ENCODE assay signal across 13 cellular contexts in the genomic region with DNA sequence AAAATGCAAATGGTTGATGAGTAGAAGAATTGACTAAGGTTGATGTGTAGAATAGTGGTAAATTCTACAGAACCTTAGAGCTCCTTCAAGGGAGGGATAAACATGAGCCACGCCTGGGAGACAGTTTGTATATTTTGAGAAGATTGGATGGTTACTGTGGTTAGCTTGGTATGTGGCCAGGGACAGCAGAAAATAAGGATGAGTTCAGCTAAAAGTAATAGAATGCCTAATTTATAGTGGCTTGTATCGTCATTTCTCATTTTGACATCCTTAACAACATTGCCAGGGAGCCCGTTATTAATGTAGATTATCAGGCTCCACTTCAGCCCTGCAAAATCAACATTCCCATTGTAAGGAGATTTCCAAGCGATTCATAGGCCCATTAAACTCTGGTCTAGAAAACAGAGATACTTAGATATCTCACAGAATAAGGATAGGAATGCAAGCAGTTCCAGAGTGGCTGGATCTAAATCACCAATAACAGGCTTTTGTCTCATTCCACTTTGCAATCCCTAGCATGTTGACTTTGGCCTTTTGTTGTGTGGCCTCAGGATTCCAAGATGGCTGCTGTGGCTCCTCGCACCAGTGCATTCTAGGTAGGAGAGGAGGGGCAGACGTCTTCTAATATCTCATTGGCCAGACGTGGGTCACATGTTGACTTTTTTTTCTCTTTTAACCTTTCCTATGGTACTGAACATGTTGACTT. TPM values are rescaled to one million over a fixed set of nuclear protein-coding genes. Genes with fewer than 3 reads are reported as not detected.
DNase-seq lines count a peak whose midpoint lies in the region; ATAC-seq and TF ChIP-seq lines count a peak whose summit lies in the region.
"Had no signal": no experiment of that assay in that cellular context is flagged by ENCODE, and none has a peak within 500 bp of the region (broad histone marks: within the 10 kb centered on the region; RNA-seq: fewer than 3 reads in every experiment).

No MANE protein-coding gene starts in this region.

- H3K36me3 ChIP-seq in PC-3 (ENCODE audit: low read depth, low read length), result no peaks in the 10 kb centered on the region
- H3K36me3 ChIP-seq in urinary bladder (ENCODE audit: insufficient read depth), result no peaks in the 10 kb centered on the region
- H3K36me3 ChIP-seq in WERI-Rb-1, result no peaks in the 10 kb centered on the region; the same call in 1 of the 2 replicates
- H3K36me3 ChIP-seq in colonic mucosa, result no peaks in the 10 kb centered on the region
- H3K36me3 ChIP-seq: left ventricle myocardium inferior, prostate gland had no signal

- H3K4me3 ChIP-seq in PC-3 (ENCODE audit: low read length) (no peak overlapping the region), urinary bladder (ENCODE audit: low read depth, low read length) (no peak overlapping the region), WERI-Rb-1 (ENCODE audit: low read depth, low read length) (no peak overlapping the region), colonic mucosa (no peak overlapping the region)
- H3K4me3 ChIP-seq: GM23248, left ventricle myocardium inferior, prostate gland had no signal

- H3K4me3 Mint-ChIP-seq in activated naive CD4-positive, alpha-beta T cell treated with anti-CD3 and anti-CD28 coated beads, Interleukin-2, amount 50 U/mL, for 24 hours, result no peak overlapping the region
- H3K4me3 Mint-ChIP-seq in activated naive CD4-positive, alpha-beta T cell treated with anti-CD3 and anti-CD28 coated beads for 36 hours, result no peak overlapping the region

- no TSS peak for BruUV-seq in PC-3 (replicated peaks; lab: Mats Ljungman, UMichigan)

- no peaks in the 10 kb centered on the region for H3K27me3 Mint-ChIP-seq in activated naive CD4-positive, alpha-beta T cell treated with anti-CD3 and anti-CD28 coated beads, Interleukin-2, amount 50 U/mL, for 24 hours
- H3K27me3 Mint-ChIP-seq in activated naive CD4-positive, alpha-beta T cell treated with anti-CD3 and anti-CD28 coated beads for 36 hours (ENCODE audit: low read depth), result no peaks in the 10 kb centered on the region

- no peaks in the 10 kb centered on the region for H3K9me3 Mint-ChIP-seq in activated naive CD4-positive, alpha-beta T cell treated with anti-CD3 and anti-CD28 coated beads, Interleukin-2, amount 50 U/mL, for 24 hours
- no peaks in the 10 kb centered on the region for H3K9me3 Mint-ChIP-seq in activated naive CD4-positive, alpha-beta T cell treated with anti-CD3 and anti-CD28 coated beads for 36 hours

- TF ChIP-seq CTCF in PC-3 (conservative IDR thresholded peaks at IDR 0.05; ENCODE audit: low read depth, low read length) (no peak), WERI-Rb-1 (IDR thresholded peaks at IDR 0.05; ENCODE audit: low read depth, low read length) (no peak), colonic mucosa (IDR thresholded peaks at IDR 0.05) (no peak)

- H3K27ac Mint-ChIP-seq in activated naive CD4-positive, alpha-beta T cell treated with anti-CD3 and anti-CD28 coated beads, Interleukin-2, amount 50 U/mL, for 24 hours, result peak overlapping the region; percentile 77
- no peak overlapping the region for H3K27ac Mint-ChIP-seq in activated naive CD4-positive, alpha-beta T cell treated with anti-CD3 and anti-CD28 coated beads for 36 hours

- no peaks in the 10 kb centered on the region for H3K79me2 ChIP-seq in PC-3 (ENCODE audit: low read length)

- H3K9ac ChIP-seq in PC-3 (ENCODE audit: low read length) (no peak overlapping the region), colonic mucosa (ENCODE audit: low read depth in 2 of 2, low read length in 2 of 2) (no peak overlapping the region)
- H3K9ac ChIP-seq: GM23248 had no signal

- H3K27ac ChIP-seq in PC-3 (ENCODE audit: low read length) (no peak overlapping the region), urinary bladder (ENCODE audit: low read depth) (peak overlapping the region; percentile 50), WERI-Rb-1 (no peak overlapping the region), colonic mucosa (no peak overlapping the region)
- H3K27ac ChIP-seq: GM23248, left ventricle myocardium inferior, prostate gland had no signal

- no peak for ATAC-seq in PC-3
- ATAC-seq in GM19351 (IDR thresholded peaks at IDR 0.05; ENCODE audit: unreplicated experiment), result no peak

- no peak overlapping the region for H3K4me2 ChIP-seq in PC-3 (ENCODE audit: low read length)

- CTCF ChIA-PET in activated naive CD4-positive, alpha-beta T cell treated with anti-CD3 and anti-CD28 coated beads for 36 hours (lab: Charles Lee), result interaction anchor here (1.2 kb wide), 1 partner anchor 9 kb away, joined by 3 read pairs; no protein-coding TSS in a partner anchor
- CTCF ChIA-PET in PC-3 (lab: Charles Lee), result no interaction called here

- H2AFZ ChIP-seq in PC-3 (ENCODE audit: low read length), result no peak overlapping the region
- H2AFZ ChIP-seq: GM23248 had no signal

- intact Hi-C loops in activated naive CD4-positive, alpha-beta T cell treated with anti-CD3 and anti-CD28 coated beads for 36 hours (cut with micrococcal nuclease), result loop anchor here (2.0 kb wide), 2 partner anchors 17 to 63 kb away; a partner anchor contains a TSS
- intact Hi-C loops in PC-3 (cut with micrococcal nuclease), result no loop called here
- intact Hi-C loops in colonic mucosa (cut with DNase I), result no loop called here

- H3K27me3 ChIP-seq in PC-3 (ENCODE audit: low read length), result no peaks in the 10 kb centered on the region
- H3K27me3 ChIP-seq in WERI-Rb-1 (ENCODE audit: insufficient read depth, low read depth, severe bottlenecking), result no peaks in the 10 kb centered on the region
- H3K27me3 ChIP-seq in colonic mucosa, result no peaks in the 10 kb centered on the region

- no peaks in the 10 kb centered on the region for H3F3A ChIP-seq in PC-3 (ENCODE audit: low read length, unreplicated experiment)

- peaks cover 29% of the 10 kb centered on the region for H3K4me1 Mint-ChIP-seq in activated naive CD4-positive, alpha-beta T cell treated with anti-CD3 and anti-CD28 coated beads, Interleukin-2, amount 50 U/mL, for 24 hours
- peaks cover 9% of the 10 kb centered on the region for H3K4me1 Mint-ChIP-seq in activated naive CD4-positive, alpha-beta T cell treated with anti-CD3 and anti-CD28 coated beads for 36 hours (ENCODE audit: low read depth)

- DNase-seq in activated naive CD4-positive, alpha-beta T cell treated with anti-CD3 and anti-CD28 coated beads for 36 hours, result no peak
- DNase-seq in PC-3 (peak; percentile 20), fibroblast of gingiva (ENCODE audit: low read depth) (peak; percentile 58), WERI-Rb-1 (no peak), colonic mucosa (no peak)
- DNase-seq: GM23248, left ventricle myocardium inferior, NCI-H1105, SHP77 had no signal

- POLR2A ChIA-PET in PC-3 (lab: Charles Lee; ENCODE audit: unreplicated experiment), result no interaction called here

- H3K9me3 ChIP-seq in PC-3 (ENCODE audit: low read length) (no peaks in the 10 kb centered on the region), WERI-Rb-1 (ENCODE audit: severe bottlenecking) (no peaks in the 10 kb centered on the region), colonic mucosa (no peaks in the 10 kb centered on the region)
- H3K9me3 ChIP-seq: left ventricle myocardium inferior, prostate gland had no signal

- H3K36me3 Mint-ChIP-seq in activated naive CD4-positive, alpha-beta T cell treated with anti-CD3 and anti-CD28 coated beads, Interleukin-2, amount 50 U/mL, for 24 hours, result peaks cover 8% of the 10 kb centered on the region
- peaks cover 6% of the 10 kb centered on the region for H3K36me3 Mint-ChIP-seq in activated naive CD4-positive, alpha-beta T cell treated with anti-CD3 and anti-CD28 coated beads for 36 hours (ENCODE audit: low read depth)

- H4K20me1 ChIP-seq in PC-3 (ENCODE audit: low read length), result no peaks in the 10 kb centered on the region

- H3K4me1 ChIP-seq in PC-3 (ENCODE audit: insufficient read depth, low read length) (peaks cover 6% of the 10 kb centered on the region; the same call in 1 of the 2 replicates), urinary bladder (ENCODE audit: insufficient read depth) (no peaks in the 10 kb centered on the region), colonic mucosa (no peaks in the 10 kb centered on the region)
- H3K4me1 ChIP-seq: prostate gland had no signal

- WGBS in urinary bladder, result 52% methylated on average over 7 of the region's 7 CpGs

- no peaks in the 10 kb centered on the region for H3K9me2 ChIP-seq in PC-3 (replicated peaks; ENCODE audit: low read length)

RNA-seq across cellular contexts. Expression of a gene that starts 6.4 kb away (rescaled TPM):
- total RNA-seq in activated naive CD4-positive, alpha-beta T cell treated with anti-CD3 and anti-CD28 coated beads for 36 hours, result not detected
- total RNA-seq in PC-3 (2014; rRNA removed) (not detected in 2 replicates), urinary bladder (2.1 TPM), colonic mucosa (under 1 TPM in 1 of 2 donors, not detected in 1; 0.91 TPM)
- polyA plus RNA-seq in urinary bladder, result 0.56 TPM
- total RNA-seq: GM23248 had no signal
- polyA plus RNA-seq: GM23248 had no signal

Comparison
In these comparisons a context has a peak if more than half of its experiments do, and no peak if none do; other contexts are left out.
1. DNase-seq: peak in PC-3 (single experiment) and fibroblast of gingiva (single experiment); none in activated naive CD4-positive, alpha-beta T cell treated with anti-CD3 and anti-CD28 coated beads for 36 hours (single experiment), WERI-Rb-1 (single experiment) and colonic mucosa (single experiment).